Comparison of ENCODE assay signal across 8 cellular contexts in genomic region chr11:63738720-63739360, GRCh38.
DNase-seq lines count a peak whose midpoint lies in the region; ATAC-seq and TF ChIP-seq lines count a peak whose summit lies in the region.

No MANE protein-coding gene starts in this region.

- no peak overlapping the region for H3K4me3 ChIP-seq in astrocyte of the cerebellum (ENCODE audit: low read depth, low read length)

- ATAC-seq in GM21737 (IDR thresholded peaks at IDR 0.05; ENCODE audit: unreplicated experiment) = no peak
- no peak for ATAC-seq in GM19351 (IDR thresholded peaks at IDR 0.05; ENCODE audit: unreplicated experiment)

- POLR2A ChIA-PET in GM10248 (lab: Yijun Ruan, JAX) = no interaction called here

- TF ChIP-seq CTCF in GM10248 (IDR thresholded peaks at IDR 0.05; ENCODE audit: control extremely low read depth, extremely low read depth, low read depth, missing control alignments) (peak; percentile 84), astrocyte of the cerebellum (IDR thresholded peaks at IDR 0.05; ENCODE audit: low read depth, low read length, missing control alignments) (peak; percentile 96)

- in situ Hi-C loops in astrocyte of the cerebellum (cut with HindIII; ENCODE audit: low sequenced_read_pairs) = no loop called here

- CTCF ChIA-PET in GM10248 (lab: Yijun Ruan, JAX) = interaction anchor here (0.6 to 5.3 kb wide), 37 partner anchors 9 to 296 kb away, joined by 3 to 40 read pairs (median 4); partner anchors contain the start of genes ATL3, RTN3 and ZFTA

- DNase-seq in GM10248 (ENCODE audit: extremely low spot score) = peak; percentile 40
- peak; percentile 35 for DNase-seq in NCI-H1436 (lab: John Stamatoyannopoulos, UW)
- DNase-seq in T-helper 22 cell (ENCODE audit: low read depth) = peak; percentile 25
- peak; percentile 75 for DNase-seq in astrocyte of the cerebellum (ENCODE audit: low read depth)
- peak; percentile 69 for DNase-seq in iPS-NIHi11 (ENCODE audit: low spot score)
- peak; percentile 30 to 78 (median 53) for DNase-seq in stimulated activated CD4-positive, alpha-beta T cell treated with anti-CD3 and anti-CD28 coated beads, Interleukin-12 subunit alpha, Interleukin-12 subunit beta, amount 100 ng/mL, for 48 hours (ENCODE audit: low read depth in 2 of 3, low spot score in 1 of 3)

Comparison
In these comparisons a context has a peak if more than half of its experiments do, and no peak if none do; other contexts are left out.
1. DNase-seq: peak in every context shown above with its lines; median percentile 75 in astrocyte of the cerebellum; 69 in iPS-NIHi11; 53 in stimulated activated CD4-positive, alpha-beta T cell treated with anti-CD3 and anti-CD28 coated beads, Interleukin-12 subunit alpha, Interleukin-12 subunit beta, amount 100 ng/mL, for 48 hours; 40 in GM10248; 35 in NCI-H1436; 25 in T-helper 22 cell.